ENCODE assay signal across 9 cellular contexts in the genomic region with DNA sequence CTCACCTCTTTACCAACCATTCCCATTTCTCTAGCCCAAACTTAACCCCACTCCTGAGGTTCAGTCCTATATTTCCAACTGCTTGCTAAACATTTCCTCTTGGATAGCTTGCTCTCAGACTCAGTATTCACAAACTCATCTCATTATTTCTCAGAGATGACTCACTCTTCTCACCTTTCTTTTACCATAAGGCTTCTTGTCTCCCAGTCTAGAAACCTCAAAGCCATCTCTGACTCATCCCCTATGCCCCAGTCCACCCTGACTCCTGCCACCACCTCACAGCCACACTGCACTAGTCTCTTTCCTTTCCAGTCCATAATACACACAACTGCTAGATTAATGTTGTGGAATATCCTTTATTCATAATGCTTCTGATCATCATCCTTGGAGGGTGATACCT. TPM values are rescaled to one million over a fixed set of nuclear protein-coding genes. Genes with fewer than 3 reads are reported as not detected.
DNase-seq lines count a peak whose midpoint lies in the region; ATAC-seq and TF ChIP-seq lines count a peak whose summit lies in the region.
"Had no signal": no experiment of that assay in that cellular context is flagged by ENCODE, and none has a peak within 500 bp of the region (broad histone marks: within the 10 kb centered on the region; RNA-seq: fewer than 3 reads in every experiment).

No MANE protein-coding gene starts in this region.

- no peaks in the 10 kb centered on the region for H3F3A ChIP-seq in PC-3 (ENCODE audit: low read length, unreplicated experiment)

- H3K36me3 Mint-ChIP-seq in natural killer cell treated with Interleukin-12 subunit alpha and Interleukin-12 subunit beta and Interleukin-15 and Interleukin-18, amount 100 ng/mL, for 72 hours, result no peaks in the 10 kb centered on the region

- intact Hi-C loops in PC-3 (cut with micrococcal nuclease) (no loop called here), upper lobe of right lung (cut with DNase I) (no loop called here)

- no peak overlapping the region for H3K27ac Mint-ChIP-seq in natural killer cell treated with Interleukin-12 subunit alpha and Interleukin-12 subunit beta and Interleukin-15 and Interleukin-18, amount 100 ng/mL, for 72 hours

- TF ChIP-seq CTCF in PC-3 (conservative IDR thresholded peaks at IDR 0.05; ENCODE audit: low read depth, low read length), result no peak
- TF ChIP-seq CTCF in BE2C (IDR thresholded peaks at IDR 0.05; ENCODE audit: low read depth, low read length), result no peak
- TF ChIP-seq CTCF in upper lobe of right lung (IDR thresholded peaks at IDR 0.05), result no peak

- POLR2A ChIA-PET in PC-3 (lab: Charles Lee; ENCODE audit: unreplicated experiment), result no interaction called here

- H3K27ac ChIP-seq in PC-3 (ENCODE audit: low read length), result no peak overlapping the region
- H3K27ac ChIP-seq in upper lobe of right lung, result no peak overlapping the region
- H3K27ac ChIP-seq: thoracic aorta had no signal

- ATAC-seq in activated CD4-positive, CD25-positive, alpha-beta regulatory T cell treated with anti-CD3 and anti-CD28 coated beads, Interleukin-2, amount 50 U/mL, for 24 hours, result peak; percentile 83 to 85
- peak; percentile 81 for ATAC-seq in HG02852 (IDR thresholded peaks at IDR 0.05; ENCODE audit: unreplicated experiment)
- peak; percentile 82 for ATAC-seq in PC-3
- ATAC-seq in natural killer cell treated with Interleukin-12 subunit alpha and Interleukin-12 subunit beta and Interleukin-15 and Interleukin-18, amount 100 ng/mL, for 72 hours, result peak; percentile 93 to 94
- no peak for ATAC-seq in upper lobe of right lung

- H2AFZ ChIP-seq in PC-3 (ENCODE audit: low read length), result no peak overlapping the region

- H3K9me3 ChIP-seq in PC-3 (ENCODE audit: low read length) (no peaks in the 10 kb centered on the region), BE2C (no peaks in the 10 kb centered on the region), upper lobe of right lung (no peaks in the 10 kb centered on the region)
- H3K9me3 ChIP-seq: thoracic aorta had no signal

- H3K27me3 ChIP-seq in PC-3 (ENCODE audit: low read length) (no peaks in the 10 kb centered on the region), BE2C (peaks cover 15% of the 10 kb centered on the region), upper lobe of right lung (no peaks in the 10 kb centered on the region)

- CTCF ChIA-PET in PC-3 (lab: Charles Lee), result no interaction called here

- H3K4me3 ChIP-seq in PC-3 (ENCODE audit: low read length), result no peak overlapping the region
- H3K4me3 ChIP-seq in BE2C (ENCODE audit: low read depth, low read length), result no peak overlapping the region
- H3K4me3 ChIP-seq in upper lobe of right lung, result no peak overlapping the region
- H3K4me3 ChIP-seq: thoracic aorta had no signal

- no TSS peak for BruUV-seq in PC-3 (replicated peaks; lab: Mats Ljungman, UMichigan)

- H3K79me2 ChIP-seq in PC-3 (ENCODE audit: low read length), result no peaks in the 10 kb centered on the region

- H3K9me2 ChIP-seq in PC-3 (replicated peaks; ENCODE audit: low read length), result no peaks in the 10 kb centered on the region

- no peak overlapping the region for H3K4me3 Mint-ChIP-seq in natural killer cell treated with Interleukin-12 subunit alpha and Interleukin-12 subunit beta and Interleukin-15 and Interleukin-18, amount 100 ng/mL, for 72 hours

- no peak overlapping the region for H3K9ac ChIP-seq in PC-3 (ENCODE audit: low read length)

- DNase-seq in activated CD4-positive, CD25-positive, alpha-beta regulatory T cell treated with anti-CD3 and anti-CD28 coated beads, Interleukin-2, amount 50 U/mL, for 72 hours, result no peak
- DNase-seq in PC-3, result peak; percentile 72
- peak; percentile 74 for DNase-seq in natural killer cell treated with Interleukin-12 subunit alpha and Interleukin-12 subunit beta and Interleukin-15 and Interleukin-18, amount 100 ng/mL, for 72 hours (ENCODE audit: low spot score)
- no peak for DNase-seq in BE2C
- DNase-seq in upper lobe of right lung, result no peak
- DNase-seq in DMS153 treated with DMSO at 0.1 percent for 48 hours (lab: John Stamatoyannopoulos, UW; ENCODE audit: unreplicated experiment), result no peak

- H3K36me3 ChIP-seq in PC-3 (ENCODE audit: low read depth, low read length) (no peaks in the 10 kb centered on the region), BE2C (no peaks in the 10 kb centered on the region), upper lobe of right lung (no peaks in the 10 kb centered on the region)
- H3K36me3 ChIP-seq: thoracic aorta had no signal

- peak overlapping the region; percentile 39; the same call in 1 of the 2 replicates for H3K4me2 ChIP-seq in PC-3 (ENCODE audit: low read length)

- H3K9me3 Mint-ChIP-seq in natural killer cell treated with Interleukin-12 subunit alpha and Interleukin-12 subunit beta and Interleukin-15 and Interleukin-18, amount 100 ng/mL, for 72 hours, result no peaks in the 10 kb centered on the region

- peaks cover 0 to 26% of the 10 kb centered on the region in 2 donors for H3K27me3 Mint-ChIP-seq in natural killer cell treated with Interleukin-12 subunit alpha and Interleukin-12 subunit beta and Interleukin-15 and Interleukin-18, amount 100 ng/mL, for 72 hours

- H3K4me1 ChIP-seq in PC-3 (ENCODE audit: insufficient read depth, low read length) (peaks cover 7% of the 10 kb centered on the region), BE2C (no peaks in the 10 kb centered on the region), upper lobe of right lung (no peaks in the 10 kb centered on the region)

- peaks cover 25 to 31% of the 10 kb centered on the region in 2 donors for H3K4me1 Mint-ChIP-seq in natural killer cell treated with Interleukin-12 subunit alpha and Interleukin-12 subunit beta and Interleukin-15 and Interleukin-18, amount 100 ng/mL, for 72 hours (ENCODE audit: low read depth in 2 of 2)

- no peaks in the 10 kb centered on the region for H4K20me1 ChIP-seq in PC-3 (ENCODE audit: low read length)

RNA-seq across cellular contexts. Expression of a gene that starts 4.8 kb away (rescaled TPM):
- total RNA-seq in PC-3 (2014; rRNA removed) (0.04 TPM in 1 of 2 replicates, not detected in the other), upper lobe of right lung (0.17 TPM)
- total RNA-seq in natural killer cell treated with Interleukin-12 subunit alpha and Interleukin-12 subunit beta and Interleukin-15 and Interleukin-18, amount 100 ng/mL, for 72 hours, result under 1 TPM; 0.05 to 0.17 TPM
- polyA plus RNA-seq in BE2C (2012; ENCODE audit: insufficient read depth, insufficient read length, low read depth), result not detected

Comparison
In these comparisons a context has a peak if more than half of its experiments do, and no peak if none do; other contexts are left out.
1. DNase-seq: peak in PC-3 (single experiment) and natural killer cell treated with Interleukin-12 subunit alpha and Interleukin-12 subunit beta and Interleukin-15 and Interleukin-18, amount 100 ng/mL, for 72 hours (single experiment); none in activated CD4-positive, CD25-positive, alpha-beta regulatory T cell treated with anti-CD3 and anti-CD28 coated beads, Interleukin-2, amount 50 U/mL, for 72 hours (single experiment), BE2C (single experiment), upper lobe of right lung (single experiment) and DMS153 treated with DMSO at 0.1 percent for 48 hours (single experiment).